ENCODE assay signal across 7 cellular contexts in the genomic region with DNA sequence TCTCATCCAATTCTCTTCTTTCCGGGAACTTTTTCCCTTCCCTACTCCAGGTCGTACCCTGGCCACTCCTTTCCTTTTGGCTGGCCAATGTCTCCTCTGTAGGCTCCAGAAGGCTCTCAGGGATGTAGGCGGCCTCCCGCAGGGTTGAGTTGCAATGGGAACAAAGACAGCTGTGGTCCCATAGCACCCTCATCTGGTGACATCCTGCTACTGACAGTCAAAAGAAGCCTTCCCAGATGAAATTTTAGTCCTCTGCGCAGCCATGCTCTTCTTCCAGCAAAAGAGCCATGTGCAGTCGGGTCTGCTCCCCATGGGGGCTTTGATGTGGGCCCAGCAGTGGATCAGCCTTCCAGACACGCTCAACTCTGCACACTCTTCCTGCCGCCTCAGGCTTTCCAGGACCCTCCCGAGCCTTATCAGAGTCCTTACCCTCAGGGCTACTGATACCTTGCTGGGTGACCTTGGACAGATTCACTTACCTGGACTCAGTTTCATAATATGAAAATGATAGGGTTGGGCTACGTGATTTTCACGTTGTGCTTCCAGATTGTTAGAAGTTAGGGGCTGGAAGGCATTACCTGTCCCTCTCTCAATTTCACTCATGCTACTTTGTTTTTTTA. TPM values are rescaled to one million over a fixed set of nuclear protein-coding genes. Genes with fewer than 3 reads are reported as not detected.
DNase-seq lines count a peak whose midpoint lies in the region.

No MANE protein-coding gene starts in this region.

- H3K27ac ChIP-seq in SJSA1: no peak overlapping the region
- H3K27ac ChIP-seq in temporal lobe (ENCODE audit: low read depth, low read length): peak overlapping the region; percentile 36

- H3K4me1 ChIP-seq in SJSA1 (replicated peaks): peaks cover 36% of the 10 kb centered on the region

- DNase-seq in Daoy (ENCODE audit: low read depth) (peak; percentile 74), KBM-7 (peak; percentile 82), SJSA1 (ENCODE audit: low read depth in 1 of 2, low spot score in 2 of 2) (peak; percentile 48 to 70), brain pericyte (ENCODE audit: low read depth, low spot score) (peak; percentile 37), left kidney (ENCODE audit: low read depth, low spot score) (peak; percentile 80), NCI-H446 treated with DMSO at 0.1 percent for 48 hours (lab: John Stamatoyannopoulos, UW) (no peak)

- no peaks in the 10 kb centered on the region for H3K27me3 ChIP-seq in SJSA1 (replicated peaks)

- H3K4me3 ChIP-seq in SJSA1: no peak overlapping the region

- peaks cover 22% of the 10 kb centered on the region; the same call in 1 of the 2 replicates for H3K36me3 ChIP-seq in SJSA1

- in situ Hi-C loops in KBM-7 (cut with MboI; ENCODE audit: low pct_unique_long_range_greater_than_20kb, low sequenced_read_pairs): loop anchor here (25.0 kb wide), 1 partner anchor 540 kb away; no protein-coding TSS in a partner anchor

- no peaks in the 10 kb centered on the region for H3K9me3 ChIP-seq in SJSA1 (replicated peaks)

RNA-seq across cellular contexts. Expression of a gene that starts 5.5 kb away (rescaled TPM):
- not detected in 2 replicates for total RNA-seq in Daoy (2014; rRNA removed; shearing (Covaris generic))
- total RNA-seq in SJSA1 (2014; rRNA removed; shearing (Covaris generic)): 0.56 and 1.2 TPM in 2 replicates
- not detected for total RNA-seq in temporal lobe

RNA-seq across cellular contexts. Expression of a gene that starts 28.0 kb away (rescaled TPM):
- total RNA-seq in Daoy (2014; rRNA removed; shearing (Covaris generic)): not detected in 2 replicates
- total RNA-seq in SJSA1 (2014; rRNA removed; shearing (Covaris generic)): 0.08 TPM in 1 of 2 replicates, not detected in the other
- 0.74 TPM for total RNA-seq in temporal lobe

RNA-seq across cellular contexts. Expression of a gene that starts 39.2 kb away (rescaled TPM):
- 4.3 and 14.0 TPM in 2 replicates for total RNA-seq in Daoy (2014; rRNA removed; shearing (Covaris generic))
- 30.8 and 38.2 TPM in 2 replicates for total RNA-seq in SJSA1 (2014; rRNA removed; shearing (Covaris generic))
- total RNA-seq in temporal lobe: 0.49 TPM
